ENCODE assay signal across 7 cellular contexts in genomic region chr14:100240725-100241032, GRCh38. TPM values are rescaled to one million over a fixed set of nuclear protein-coding genes. Genes with fewer than 3 reads are reported as not detected.
DNase-seq lines count a peak whose midpoint lies in the region; ATAC-seq and TF ChIP-seq lines count a peak whose summit lies in the region.

No MANE protein-coding gene starts in this region.

- TF ChIP-seq POLR2A in GM18505 (IDR thresholded peaks at IDR 0.05; ENCODE audit: borderline replicate concordance, extremely low read depth, insufficient read depth, insufficient read length) = no peak

- H3K27ac Mint-ChIP-seq in activated naive CD8-positive, alpha-beta T cell treated with anti-CD3 and anti-CD28 coated beads for 36 hours = peak overlapping the region; percentile 88
- peak overlapping the region; percentile 85 to 98 (median 96) for H3K27ac Mint-ChIP-seq in immature natural killer cell

- intact Hi-C loops in posterior cingulate gyrus (cut with DNase I) = loop anchor here (1.0 to 5.0 kb wide), 3 partner anchors 45 to 136 kb away; partner anchors contain the start of genes SLC25A29 and WDR25

- no peak for ATAC-seq in GM18505 (IDR thresholded peaks at IDR 0.05; ENCODE audit: unreplicated experiment)

- no peak for DNase-seq in activated naive CD8-positive, alpha-beta T cell treated with anti-CD3 and anti-CD28 coated beads for 36 hours
- DNase-seq in immature natural killer cell (no peak), NCI-H1694 (lab: John Stamatoyannopoulos, UW) (no peak), posterior cingulate gyrus (no peak)

- H3K4me3 ChIP-seq in HUES48 (ENCODE audit: low read depth, low read length) (peak overlapping the region; percentile 95), stomach smooth muscle (ENCODE audit: low read length in 2 of 2) (peak overlapping the region; percentile 68 to 90)

- H3K27ac ChIP-seq in HUES48 (ENCODE audit: low read depth, low read length) (peak overlapping the region; percentile 78), stomach smooth muscle (ENCODE audit: low read length) (peak overlapping the region; percentile 81)

- no peaks in the 10 kb centered on the region for H3K27me3 ChIP-seq in HUES48 (ENCODE audit: control insufficient read depth, insufficient read depth, low read length)
- no peaks in the 10 kb centered on the region for H3K27me3 ChIP-seq in stomach smooth muscle (ENCODE audit: control insufficient read depth in 1 of 2, insufficient read depth in 2 of 2, low read length in 2 of 2)

- no peaks in the 10 kb centered on the region for H3K9me3 ChIP-seq in HUES48 (ENCODE audit: control insufficient read depth, insufficient read depth, low read length)
- no peaks in the 10 kb centered on the region for H3K9me3 ChIP-seq in stomach smooth muscle (ENCODE audit: control insufficient read depth in 2 of 2, low read length in 2 of 2)

- peaks cover 3% of the 10 kb centered on the region for H3K27me3 Mint-ChIP-seq in activated naive CD8-positive, alpha-beta T cell treated with anti-CD3 and anti-CD28 coated beads for 36 hours
- peaks cover 6 to 26% (median 10%) of the 10 kb centered on the region in 3 donors for H3K27me3 Mint-ChIP-seq in immature natural killer cell (ENCODE audit: low read depth in 3 of 3)

- H3K4me3 Mint-ChIP-seq in activated naive CD8-positive, alpha-beta T cell treated with anti-CD3 and anti-CD28 coated beads for 36 hours = peak overlapping the region; percentile 84
- peak overlapping the region; percentile 88 to 93 (median 91) for H3K4me3 Mint-ChIP-seq in immature natural killer cell

- peaks cover 51% of the 10 kb centered on the region for H3K4me1 Mint-ChIP-seq in activated naive CD8-positive, alpha-beta T cell treated with anti-CD3 and anti-CD28 coated beads for 36 hours
- H3K4me1 Mint-ChIP-seq in immature natural killer cell = peaks cover 62 to 63% of the 10 kb centered on the region in 2 donors

- peaks cover 50% of the 10 kb centered on the region for H3K36me3 Mint-ChIP-seq in activated naive CD8-positive, alpha-beta T cell treated with anti-CD3 and anti-CD28 coated beads for 36 hours
- peaks cover 0 to 3% (median 0%) of the 10 kb centered on the region in 3 donors for H3K36me3 Mint-ChIP-seq in immature natural killer cell

- H3K9ac ChIP-seq in HUES48 (ENCODE audit: low read depth, low read length) (peak overlapping the region; percentile 46), stomach smooth muscle (ENCODE audit: low read length in 2 of 2) (peak overlapping the region; percentile 86 to 88)

- peaks cover 3% of the 10 kb centered on the region; the same call in 1 of the 2 replicates for H3K36me3 ChIP-seq in HUES48 (ENCODE audit: control insufficient read depth, insufficient read depth, low read length)
- H3K36me3 ChIP-seq in stomach smooth muscle (ENCODE audit: control insufficient read depth in 2 of 2, insufficient read depth in 2 of 2, low read length in 2 of 2) = no peaks in the 10 kb centered on the region

- H3K4me1 ChIP-seq in HUES48 (ENCODE audit: control insufficient read depth, insufficient read depth, low read length) (peaks cover 12% of the 10 kb centered on the region; the same call in 1 of the 2 replicates), stomach smooth muscle (ENCODE audit: control insufficient read depth, insufficient read depth, low read length) (peaks cover 28% of the 10 kb centered on the region)

- H3K9me3 Mint-ChIP-seq in activated naive CD8-positive, alpha-beta T cell treated with anti-CD3 and anti-CD28 coated beads for 36 hours = no peaks in the 10 kb centered on the region
- no peaks in the 10 kb centered on the region for H3K9me3 Mint-ChIP-seq in immature natural killer cell

RNA-seq across cellular contexts. Expression of gene YY1, which starts 1.7 kb away (rescaled TPM):
- total RNA-seq in activated naive CD8-positive, alpha-beta T cell treated with anti-CD3 and anti-CD28 coated beads for 36 hours = 100 to 1,000 TPM; 109 to 119 TPM
- 10 to 100 TPM; 12.9 to 23.6 (median 15.9) TPM for polyA plus RNA-seq in immature natural killer cell
